19 cellular contexts compared by ENCODE assay signal in genomic region chr17:38566666-38567031, GRCh38. TPM values are rescaled to one million over a fixed set of nuclear protein-coding genes. Genes with fewer than 3 reads are reported as not detected.
"Had no signal": no experiment of that assay in that cellular context is flagged by ENCODE, and none has a peak within 500 bp of the region (broad histone marks: within the 10 kb centered on the region; RNA-seq: fewer than 3 reads in every experiment).

No MANE protein-coding gene starts in this region.

- H3K36me3 ChIP-seq: colonic mucosa, heart right ventricle, neutrophil, transverse colon had no signal

- ATAC-seq: heart right ventricle; left lobe of liver; naive thymus-derived CD4-positive, alpha-beta T cell; right cardiac atrium; stimulated activated naive CD8-positive, alpha-beta T cell treated with anti-CD3 and anti-CD28 coated beads, Interleukin-15, Interleukin-2, amounts not matched to agents 100 U/mL and 50 U/mL, for 24 hours had no signal

- H3K4me3 ChIP-seq: colonic mucosa, heart right ventricle, testis, transverse colon had no signal

- H3K4me3 Mint-ChIP-seq: naive thymus-derived CD4-positive, alpha-beta T cell; nephron progenitor cell had no signal

- H3K27me3 ChIP-seq: testis had no signal

- H3K9me3 ChIP-seq: colonic mucosa, heart right ventricle, neutrophil, testis, transverse colon had no signal

- DNase-seq: colonic mucosa; dermis blood vessel endothelial cell; effector CD8-positive, alpha-beta T cell; heart right ventricle; kidney glomerular epithelial cell; mammary epithelial cell; naive thymus-derived CD4-positive, alpha-beta T cell; nephron progenitor cell; small intestine; stimulated activated CD4-positive, alpha-beta T cell treated with anti-CD3 and anti-CD28 coated beads, Interleukin-12 subunit alpha, Interleukin-12 subunit beta, amount 100 ng/mL, for 4 hours; stimulated activated naive CD8-positive, alpha-beta T cell treated with anti-CD3 and anti-CD28 coated beads, Interleukin-15, Interleukin-2, amounts not matched to agents 100 U/mL and 50 U/mL, for 24 hours; testis; transverse colon had no signal

- H3K27ac ChIP-seq: colonic mucosa, heart right ventricle, neutrophil, testis, transverse colon had no signal

- H3K9me3 Mint-ChIP-seq: naive thymus-derived CD4-positive, alpha-beta T cell; nephron progenitor cell had no signal

- H3K4me1 ChIP-seq: colonic mucosa had no signal

- FAIRE-seq: frontal cortex, islet of Langerhans, small intestine had no signal

- H3K27ac Mint-ChIP-seq: nephron progenitor cell had no signal

RNA-seq across cellular contexts. Expression of gene SRCIN1, which starts 39.1 kb away (rescaled TPM):
- total RNA-seq: mononuclear cell had no signal
